ENCODE assay signal across 19 cellular contexts in the genomic region with DNA sequence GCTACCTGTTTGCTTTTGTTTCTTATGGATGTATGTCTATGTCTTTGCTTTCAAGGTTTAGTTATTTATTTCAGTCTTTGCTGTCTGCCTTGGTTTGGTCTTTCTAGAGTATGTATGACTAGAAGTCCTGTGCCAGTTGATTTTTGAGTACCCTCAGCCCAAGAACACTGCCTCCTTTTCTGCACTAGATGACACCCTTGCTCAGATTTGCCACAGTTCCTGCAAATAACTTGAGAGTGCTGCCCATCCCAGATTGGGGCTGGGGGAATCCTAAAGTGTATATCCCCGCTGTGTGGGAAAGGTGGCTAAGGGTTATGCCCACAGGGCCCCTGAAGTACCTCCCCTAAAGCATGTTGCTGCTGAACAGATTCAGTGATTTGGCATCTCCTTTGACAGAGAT. TPM values are rescaled to one million over a fixed set of nuclear protein-coding genes. Genes with fewer than 3 reads are reported as not detected.
DNase-seq lines count a peak whose midpoint lies in the region; ATAC-seq and TF ChIP-seq lines count a peak whose summit lies in the region.
"Had no signal": no experiment of that assay in that cellular context is flagged by ENCODE, and none has a peak within 500 bp of the region (broad histone marks: within the 10 kb centered on the region; RNA-seq: fewer than 3 reads in every experiment).

No MANE protein-coding gene starts in this region.

- POLR2A ChIA-PET in WTC11 (lab: Charles Lee) = no interaction called here

- DNase-seq in AG09309 (ENCODE audit: low read depth) = no peak
- DNase-seq in WTC11 (ENCODE audit: low spot score) = no peak
- no peak for DNase-seq in endodermal cell
- DNase-seq in foreskin melanocyte = no peak
- no peak for DNase-seq in EL
- no peak for DNase-seq in DMS 273 treated with DMSO at 0.1 percent for 48 hours (lab: John Stamatoyannopoulos, UW)
- DNase-seq: BE2C; C1 segment of cervical spinal cord; CD4-positive, alpha-beta memory T cell; CD4-positive, CD25-positive, alpha-beta regulatory T cell; CD8-positive, alpha-beta memory T cell; COR-L47; DMS79 treated with DMSO at 0.1 percent for 48 hours; GDM1 had no signal

- peak; percentile 9 for TF ChIP-seq CTCF in AG09309 (IDR thresholded peaks at IDR 0.05; ENCODE audit: control insufficient read depth, insufficient read depth, low read depth, low read length, missing control alignments)
- TF ChIP-seq CTCF in WTC11 (IDR thresholded peaks at IDR 0.05) = no peak
- TF ChIP-seq CTCF in endodermal cell (conservative IDR thresholded peaks at IDR 0.05) = peak; percentile 23

- H3K4me3 ChIP-seq in AG09309 (ENCODE audit: control insufficient read depth, low read depth, low read length) (no peak overlapping the region), endodermal cell (ENCODE audit: low read length) (no peak overlapping the region)
- H3K4me3 ChIP-seq: A549, BLaER1, GM12878 had no signal

- H3K27ac Mint-ChIP-seq in WTC11 = no peak overlapping the region
- H3K27ac Mint-ChIP-seq in endodermal cell = no peak overlapping the region
- H3K27ac Mint-ChIP-seq: CD14-positive monocyte; CD4-positive, alpha-beta memory T cell; CD4-positive, CD25-positive, alpha-beta regulatory T cell; CD8-positive, alpha-beta memory T cell had no signal

- H3K4me3 Mint-ChIP-seq in WTC11 (no peak overlapping the region), endodermal cell (no peak overlapping the region)
- H3K4me3 Mint-ChIP-seq: CD14-positive monocyte; CD4-positive, alpha-beta memory T cell; CD4-positive, CD25-positive, alpha-beta regulatory T cell; CD8-positive, alpha-beta memory T cell had no signal

- H3K4me1 Mint-ChIP-seq in WTC11 (peaks cover 9% of the 10 kb centered on the region; the same call in 1 of the 2 replicates), endodermal cell (peaks cover 9% of the 10 kb centered on the region)
- H3K4me1 Mint-ChIP-seq: CD14-positive monocyte; CD4-positive, alpha-beta memory T cell; CD4-positive, CD25-positive, alpha-beta regulatory T cell; CD8-positive, alpha-beta memory T cell had no signal

- no peak overlapping the region for H3K9ac ChIP-seq in endodermal cell (ENCODE audit: extremely low read depth, low read length, poor library complexity, severe bottlenecking)
- H3K9ac ChIP-seq: BLaER1 had no signal

- H3K4me1 ChIP-seq in endodermal cell (ENCODE audit: control insufficient read depth, insufficient read depth, low read length) = no peaks in the 10 kb centered on the region
- H3K4me1 ChIP-seq: A549, BE2C had no signal

- CTCF ChIA-PET in WTC11 (lab: Charles Lee) = no interaction called here

- 75 to 89% methylated on average over 1 of the region's 1 CpG for WGBS in endodermal cell (ENCODE audit: insufficient coverage in 1 of 2, insufficient read length in 1 of 2), 2 experiments

- ATAC-seq in WTC11 = peak; percentile 61
- ATAC-seq: A549, GM12878 had no signal

- H3K27ac ChIP-seq in endodermal cell (ENCODE audit: low read depth, low read length) = no peak overlapping the region
- H3K27ac ChIP-seq: 22Rv1, A549, BLaER1 had no signal

- H3K9me3 Mint-ChIP-seq in WTC11 (peaks cover 22% of the 10 kb centered on the region), endodermal cell (peaks cover 13% of the 10 kb centered on the region)

- peaks cover 10% of the 10 kb centered on the region for H3K36me3 Mint-ChIP-seq in WTC11
- H3K36me3 Mint-ChIP-seq in endodermal cell (ENCODE audit: low read depth) = peaks cover 5% of the 10 kb centered on the region
- H3K36me3 Mint-ChIP-seq: CD14-positive monocyte; CD4-positive, alpha-beta memory T cell; CD4-positive, CD25-positive, alpha-beta regulatory T cell; CD8-positive, alpha-beta memory T cell had no signal

- H3K27me3 Mint-ChIP-seq in WTC11 (ENCODE audit: low read depth) (no peaks in the 10 kb centered on the region), endodermal cell (ENCODE audit: insufficient read depth) (no peaks in the 10 kb centered on the region)
- H3K27me3 Mint-ChIP-seq: CD4-positive, alpha-beta memory T cell; CD4-positive, CD25-positive, alpha-beta regulatory T cell; CD8-positive, alpha-beta memory T cell had no signal

- no peaks in the 10 kb centered on the region for H3K36me3 ChIP-seq in endodermal cell (ENCODE audit: control insufficient read depth, insufficient read depth, low read length)
- H3K36me3 ChIP-seq: BE2C, BLaER1 had no signal

- H3K27me3 ChIP-seq in endodermal cell (ENCODE audit: control insufficient read depth, insufficient read depth, low read length, poor library complexity, severe bottlenecking) = peaks cover 5% of the 10 kb centered on the region
- H3K27me3 ChIP-seq: BE2C, BLaER1 had no signal

- peaks cover 33% of the 10 kb centered on the region for H3K9me3 ChIP-seq in endodermal cell (ENCODE audit: control insufficient read depth, low read length)
- H3K9me3 ChIP-seq: A549, BE2C had no signal

TF ChIP-seq in WTC11, 78 proteins besides CTCF, POLR2A, EP300 and RAD21:
- TF ChIP-seq ETV6 (CRISPR knock-in tag; IDR thresholded peaks at IDR 0.05) (no peak), ZNF532 (CRISPR knock-in tag; IDR thresholded peaks at IDR 0.05; ENCODE audit: borderline replicate concordance) (no peak), ZNF121 (CRISPR knock-in tag; IDR thresholded peaks at IDR 0.05) (no peak), GRHL2 (CRISPR knock-in tag; IDR thresholded peaks at IDR 0.05; ENCODE audit: insufficient replicate concordance, severe bottlenecking) (no peak), JAZF1 (CRISPR knock-in tag; IDR thresholded peaks at IDR 0.05) (no peak), GABPB1 (CRISPR knock-in tag; IDR thresholded peaks at IDR 0.05) (no peak), CDX4 (CRISPR knock-in tag; IDR thresholded peaks at IDR 0.05; ENCODE audit: borderline replicate concordance) (no peak)
- TF ChIP-seq, protein P1, sequence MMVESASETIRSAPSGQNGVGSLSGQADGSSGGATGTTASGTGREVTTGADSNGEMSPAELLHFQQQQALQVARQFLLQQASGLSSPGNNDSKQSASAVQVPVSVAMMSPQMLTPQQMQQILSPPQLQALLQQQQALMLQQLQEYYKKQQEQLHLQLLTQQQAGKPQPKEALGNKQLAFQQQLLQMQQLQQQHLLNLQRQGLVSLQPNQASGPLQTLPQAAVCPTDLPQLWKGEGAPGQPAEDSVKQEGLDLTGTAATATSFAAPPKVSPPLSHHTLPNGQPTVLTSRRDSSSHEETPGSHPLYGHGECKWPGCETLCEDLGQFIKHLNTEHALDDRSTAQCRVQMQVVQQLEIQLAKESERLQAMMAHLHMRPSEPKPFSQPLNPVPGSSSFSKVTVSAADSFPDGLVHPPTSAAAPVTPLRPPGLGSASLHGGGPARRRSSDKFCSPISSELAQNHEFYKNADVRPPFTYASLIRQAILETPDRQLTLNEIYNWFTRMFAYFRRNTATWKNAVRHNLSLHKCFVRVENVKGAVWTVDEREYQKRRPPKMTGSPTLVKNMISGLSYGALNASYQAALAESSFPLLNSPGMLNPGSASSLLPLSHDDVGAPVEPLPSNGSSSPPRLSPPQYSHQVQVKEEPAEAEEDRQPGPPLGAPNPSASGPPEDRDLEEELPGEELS (CRISPR knock-in tag; IDR thresholded peaks at IDR 0.05) = no peak

RNA-seq across cellular contexts. Expression of gene NLGN1, which starts 32.0 kb away (rescaled TPM):
- 12.4 to 16.5 TPM (median 15.7 TPM) in 3 replicates for total RNA-seq in WTC11 (2021)
- 10 to 100 TPM in 1 of 2 donors, 1 to 10 TPM in 1; 3.4 to 14.3 TPM for total RNA-seq in endodermal cell
- polyA plus RNA-seq in endodermal cell (2013, experiment 1 of 2) = 12.2 TPM
- polyA plus RNA-seq in endodermal cell (2013, experiment 2 of 2) = 11.1 TPM
- total RNA-seq: CD4-positive, alpha-beta memory T cell; CD4-positive, CD25-positive, alpha-beta regulatory T cell; CD8-positive, alpha-beta memory T cell; GM12878 had no signal
- polyA plus RNA-seq: A549; CD14-positive monocyte; CD4-positive, alpha-beta memory T cell; CD4-positive, CD25-positive, alpha-beta regulatory T cell; CD8-positive, alpha-beta memory T cell; GM12878 had no signal
